In genomic region chr2:3222636-3223035, GRCh38 we compare ENCODE assay signal across 8 cellular contexts.
DNase-seq lines count a peak whose midpoint lies in the region; ATAC-seq and TF ChIP-seq lines count a peak whose summit lies in the region.

No MANE protein-coding gene starts in this region.

- POLR2A ChIA-PET in activated CD8-positive, alpha-beta T cell treated with anti-CD3 and anti-CD28 coated beads for 36 hours (lab: Charles Lee), result interaction anchor here (1.4 to 1.5 kb wide), 2 partner anchors 23 to 155 kb away, joined by 5 to 8 read pairs; partner anchors contain the start of gene EIPR1

- peak overlapping the region; percentile 46 for H3K4me3 Mint-ChIP-seq in activated CD8-positive, alpha-beta T cell treated with anti-CD3 and anti-CD28 coated beads for 36 hours

- CTCF ChIA-PET in activated CD8-positive, alpha-beta T cell treated with anti-CD3 and anti-CD28 coated beads for 36 hours (lab: Charles Lee), result interaction anchor here (0.7 to 1.3 kb wide), 5 partner anchors 13 to 157 kb away, joined by 3 to 5 read pairs (median 3); partner anchors contain the start of gene TRAPPC12

- ATAC-seq in GM18870 (IDR thresholded peaks at IDR 0.05; ENCODE audit: unreplicated experiment), result peak; percentile 39
- peak; percentile 54 for ATAC-seq in HG03045 (IDR thresholded peaks at IDR 0.05; ENCODE audit: unreplicated experiment)
- peak; percentile 76 for ATAC-seq in activated CD8-positive, alpha-beta T cell treated with anti-CD3 and anti-CD28 coated beads for 36 hours

- peak; percentile 79 for DNase-seq in activated CD8-positive, alpha-beta T cell treated with anti-CD3 and anti-CD28 coated beads for 36 hours
- DNase-seq in stimulated activated CD4-positive, alpha-beta T cell treated with anti-CD3 and anti-CD28 coated beads, Interleukin-12 subunit alpha, Interleukin-12 subunit beta, amount 100 ng/mL, for 48 hours (ENCODE audit: low read depth in 2 of 3, low spot score in 1 of 3), result peak; percentile 56 to 68 (median 62)
- DNase-seq in pons (ENCODE audit: low spot score) (no peak), D341Med (ENCODE audit: low spot score) (no peak), NCI-H2227 treated with DMSO at 0.1 percent for 48 hours (lab: John Stamatoyannopoulos, UW) (no peak), cerebellum (ENCODE audit: low spot score) (no peak)

- TF ChIP-seq CTCF in activated CD8-positive, alpha-beta T cell treated with anti-CD3 and anti-CD28 coated beads for 36 hours (IDR thresholded peaks at IDR 0.05), result no peak

- H3K36me3 Mint-ChIP-seq in activated CD8-positive, alpha-beta T cell treated with anti-CD3 and anti-CD28 coated beads for 36 hours (ENCODE audit: low read depth), result peaks cover 44% of the 10 kb centered on the region

- peaks cover 39% of the 10 kb centered on the region for H3K4me1 Mint-ChIP-seq in activated CD8-positive, alpha-beta T cell treated with anti-CD3 and anti-CD28 coated beads for 36 hours (ENCODE audit: low read depth)

- peaks cover 36% of the 10 kb centered on the region for H3K9me3 Mint-ChIP-seq in activated CD8-positive, alpha-beta T cell treated with anti-CD3 and anti-CD28 coated beads for 36 hours

- H3K27me3 Mint-ChIP-seq in activated CD8-positive, alpha-beta T cell treated with anti-CD3 and anti-CD28 coated beads for 36 hours, result no peaks in the 10 kb centered on the region

- H3K27ac Mint-ChIP-seq in activated CD8-positive, alpha-beta T cell treated with anti-CD3 and anti-CD28 coated beads for 36 hours, result peak overlapping the region; percentile 99

- intact Hi-C loops in activated CD8-positive, alpha-beta T cell treated with anti-CD3 and anti-CD28 coated beads for 36 hours (cut with micrococcal nuclease), result no loop called here

Comparison
In these comparisons a context has a peak if more than half of its experiments do, and no peak if none do; other contexts are left out.
1. DNase-seq: peak in activated CD8-positive, alpha-beta T cell treated with anti-CD3 and anti-CD28 coated beads for 36 hours (single experiment) and stimulated activated CD4-positive, alpha-beta T cell treated with anti-CD3 and anti-CD28 coated beads, Interleukin-12 subunit alpha, Interleukin-12 subunit beta, amount 100 ng/mL, for 48 hours (3 of 3); none in pons (single experiment), D341Med (single experiment), NCI-H2227 treated with DMSO at 0.1 percent for 48 hours (single experiment) and cerebellum (single experiment).
2. Peak in every context shown above with its lines, with median percentiles within 50 percentile points of each other: ATAC-seq.